In the genomic region with DNA sequence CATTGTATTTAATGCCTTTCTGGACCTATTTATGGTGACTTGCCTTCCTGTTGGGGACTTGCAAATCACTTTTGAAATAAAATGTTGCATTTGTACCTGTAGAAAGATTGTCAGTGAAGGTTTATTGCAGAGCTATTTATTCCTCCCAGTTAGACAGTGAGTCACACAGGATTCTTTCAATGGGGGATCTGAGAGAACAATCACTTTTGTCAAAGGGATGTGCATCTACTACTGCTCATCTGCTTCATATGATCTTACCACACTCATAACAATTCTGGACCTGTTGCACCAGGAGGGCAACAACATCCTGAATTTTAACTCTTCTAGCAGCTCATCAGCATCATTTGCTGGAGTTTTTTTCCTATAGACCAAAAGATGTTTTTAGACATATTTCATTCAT, we compare ENCODE assay signal across 26 cellular contexts.
A peak's percentile ranks its signal among the peaks of the same experiment; 100 is the strongest.
DNase-seq lines count a peak whose midpoint lies in the region; ATAC-seq, FAIRE-seq and TF ChIP-seq lines count a peak whose summit lies in the region.
"Had no signal": no experiment of that assay in that cellular context is flagged by ENCODE, and none has a peak within 500 bp of the region (broad histone marks: within the 10 kb centered on the region; RNA-seq: fewer than 3 reads in every experiment).

No MANE protein-coding gene starts in this region.

- no peak overlapping the region for H3K4me2 ChIP-seq in SK-N-SH

- FAIRE-seq in H54 (lab: Jason Lieb, UNC): peak; percentile 92
- FAIRE-seq: D721Med, GM12892, H1, HepG2, RCC 7860 had no signal

- H3K36me3 ChIP-seq in SK-N-SH (replicated peaks in 1 of 2; ENCODE audit: control insufficient read depth in 1 of 2, insufficient read depth in 2 of 2, low read length in 1 of 2): peaks cover 0 to 2% of the 10 kb centered on the region in 2 experiments

- CTCF ChIA-PET in SK-N-SH (lab: Yijun Ruan, JAX): interaction anchor here (0.7 kb wide), 1 partner anchor 158 kb away, joined by 3 read pairs; no protein-coding TSS in a partner anchor

- H3K9me3 Mint-ChIP-seq in osteocyte (ENCODE audit: unreplicated experiment) (peaks cover 3% of the 10 kb centered on the region), mesothelial cell of epicardium (peaks cover 9% of the 10 kb centered on the region)

- H3K9ac ChIP-seq in SK-N-SH: no peak overlapping the region

- H3K4me3 ChIP-seq in SK-N-SH (ENCODE audit: low read depth in 2 of 2, low read length in 1 of 2): no peak overlapping the region

- DNase-seq in AG08395 (ENCODE audit: low spot score) (peak; percentile 45), H54 (ENCODE audit: insufficient read length, low spot score) (no peak), SK-N-SH (no peak), foreskin keratinocyte (peak in 1 of 2 donors; percentile 44), osteocyte (ENCODE audit: extremely low spot score, unreplicated experiment) (no peak), DMS153 (lab: John Stamatoyannopoulos, UW) (no peak), mesothelial cell of epicardium (ENCODE audit: low spot score in 2 of 2, unreplicated experiment in 2 of 2) (no peak)
- DNase-seq: Kasumi-1, MV-4-11, NCI-H1105, NCI-H1436 treated with DMSO at 0.1 percent for 48 hours, NCI-H187 treated with DMSO at 0.1 percent for 48 hours, NCI-H2171 treated with DMSO at 0.1 percent for 48 hours, NCI-H345, NCI-H510A treated with DMSO at 0.1 percent for 48 hours, NCI-H748 treated with DMSO at 0.1 percent for 48 hours, SIG-M5 had no signal

- no peak for TF ChIP-seq CTCF in SK-N-SH (IDR thresholded peaks at IDR 0.05)
- no peak for TF ChIP-seq CTCF in foreskin keratinocyte (conservative IDR thresholded peaks at IDR 0.05)
- TF ChIP-seq CTCF in osteocyte (IDR thresholded peaks at IDR 0.05): no peak
- TF ChIP-seq CTCF in mesothelial cell of epicardium (IDR thresholded peaks at IDR 0.05; ENCODE audit: unreplicated experiment): no peak

- H3K27me3 Mint-ChIP-seq in osteocyte (ENCODE audit: unreplicated experiment) (no peaks in the 10 kb centered on the region), mesothelial cell of epicardium (ENCODE audit: low read depth) (no peaks in the 10 kb centered on the region)

- no peak for TF ChIP-seq RAD21 in SK-N-SH (IDR thresholded peaks at IDR 0.05; ENCODE audit: low read length)

- H3K36me3 Mint-ChIP-seq in osteocyte (ENCODE audit: unreplicated experiment) (peaks cover 6% of the 10 kb centered on the region), mesothelial cell of epicardium (peaks cover 19% of the 10 kb centered on the region)

- TF ChIP-seq POLR2A in H54 (IDR thresholded peaks at IDR 0.05; ENCODE audit: low read depth, low read length): no peak

- no peak for TF ChIP-seq EP300 in SK-N-SH (IDR thresholded peaks at IDR 0.05; ENCODE audit: borderline replicate concordance in 1 of 2, low read depth in 1 of 2, low read length in 1 of 2)

- no peak overlapping the region for H3K4me3 Mint-ChIP-seq in osteocyte (ENCODE audit: unreplicated experiment)
- H3K4me3 Mint-ChIP-seq in mesothelial cell of epicardium: no peak overlapping the region

- H3K9me2 ChIP-seq in SK-N-SH: no peaks in the 10 kb centered on the region

- peaks cover 7% of the 10 kb centered on the region for H3F3A ChIP-seq in SK-N-SH (replicated peaks; ENCODE audit: insufficient read depth)

- POLR2A ChIA-PET in SK-N-SH (lab: Yijun Ruan, JAX): no interaction called here

- H3K27me3 ChIP-seq in SK-N-SH (ENCODE audit: insufficient read depth) (no peaks in the 10 kb centered on the region), foreskin keratinocyte (no peaks in the 10 kb centered on the region)

- H3K4me1 Mint-ChIP-seq in osteocyte (ENCODE audit: unreplicated experiment) (peaks cover 3% of the 10 kb centered on the region), mesothelial cell of epicardium (peaks cover 2% of the 10 kb centered on the region)

- H2AFZ ChIP-seq in SK-N-SH (ENCODE audit: low read depth): no peak overlapping the region

- H3K4me1 ChIP-seq in SK-N-SH (ENCODE audit: control insufficient read depth in 1 of 2, insufficient read depth in 2 of 2, low read depth in 1 of 2, low read length in 1 of 2) (peaks cover 4% of the 10 kb centered on the region in 2 experiments; a peak in 2 of 4 replicates), foreskin keratinocyte (peaks cover 10% of the 10 kb centered on the region)

- H3K9me3 ChIP-seq in SK-N-SH: no peaks in the 10 kb centered on the region

- H3K27ac Mint-ChIP-seq in osteocyte (ENCODE audit: unreplicated experiment) (no peak overlapping the region), mesothelial cell of epicardium (no peak overlapping the region)

- peak; percentile 69 for ATAC-seq in foreskin keratinocyte
- no peak for ATAC-seq in GM21423 (IDR thresholded peaks at IDR 0.05; ENCODE audit: unreplicated experiment)
- ATAC-seq: HCT116, HepG2 had no signal

- H3K27ac ChIP-seq in SK-N-SH (ENCODE audit: low read depth in 2 of 2, low read length in 1 of 2): no peak overlapping the region
- H3K27ac ChIP-seq in foreskin keratinocyte: no peak overlapping the region
- H3K27ac ChIP-seq: 22Rv1, HL-60 had no signal

- 0 out of 2 replicates have a peak, but pooled peaks cover 3% of the 10 kb centered on the region for H3K79me2 ChIP-seq in SK-N-SH (ENCODE audit: insufficient read depth)

- H4K20me1 ChIP-seq in SK-N-SH (ENCODE audit: insufficient read depth): no peaks in the 10 kb centered on the region

TF ChIP-seq in SK-N-SH, 30 proteins besides CTCF, POLR2A, EP300 and RAD21:
- TF ChIP-seq TAF1 (IDR thresholded peaks at IDR 0.05; ENCODE audit: borderline replicate concordance, low read depth, low read length) (no peak), SIN3A (IDR thresholded peaks at IDR 0.05; ENCODE audit: borderline replicate concordance, low read depth, low read length) (no peak), NFIC (IDR thresholded peaks at IDR 0.05; ENCODE audit: borderline replicate concordance) (no peak), FOSL2 (IDR thresholded peaks at IDR 0.05; ENCODE audit: borderline replicate concordance, low read depth) (0 out of 2 replicates have a peak, but pooled peaks have one; percentile 13)
TF ChIP-seq in SK-N-SH: peak in this region for 1.
